Comparison of ENCODE assay signal across 8 cellular contexts in the genomic region with DNA sequence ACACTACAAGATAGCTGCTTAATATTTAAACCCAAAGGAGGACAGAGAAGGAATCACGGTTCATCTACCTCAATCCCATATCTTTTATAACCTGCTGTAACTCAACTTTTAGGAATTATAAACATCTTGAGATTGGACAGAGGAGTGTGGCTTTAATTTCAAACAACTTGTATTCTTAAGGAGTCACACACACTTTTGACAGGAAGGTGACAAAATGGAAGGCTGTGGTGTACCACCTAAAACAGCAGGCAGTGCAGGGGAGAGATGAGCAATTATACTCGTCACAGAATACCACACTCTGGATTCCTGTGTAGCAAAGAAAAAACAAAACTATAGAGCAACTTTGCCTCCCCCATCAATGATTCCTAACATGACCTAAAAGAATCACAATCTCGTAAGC.
DNase-seq lines count a peak whose midpoint lies in the region; ATAC-seq, FAIRE-seq and TF ChIP-seq lines count a peak whose summit lies in the region.

No MANE protein-coding gene starts in this region.

- POLR2A ChIA-PET in K562 (lab: Yijun Ruan, JAX): no interaction called here

- peaks cover 0 to 4% of the 10 kb centered on the region in 2 experiments; a peak in 2 of 5 replicates for H3K4me1 ChIP-seq in K562 (replicated peaks in 1 of 2; ENCODE audit: control insufficient read depth in 2 of 2, insufficient read depth in 2 of 2, low read length in 2 of 2)
- no peaks in the 10 kb centered on the region for H3K4me1 ChIP-seq in mesendoderm (ENCODE audit: control insufficient read depth, low read depth, low read length)

- H2BK5ac ChIP-seq in mesendoderm (ENCODE audit: low read length): no peak overlapping the region

- no peak overlapping the region for H3K23ac ChIP-seq in mesendoderm (ENCODE audit: low read length)

- H4K8ac ChIP-seq in mesendoderm (ENCODE audit: low read depth, low read length): no peak overlapping the region

- TF ChIP-seq POLR2A in K562 (conservative IDR thresholded peaks at IDR 0.05): no peak

- ATAC-seq in GM19452 (IDR thresholded peaks at IDR 0.05; ENCODE audit: unreplicated experiment): peak; percentile 68
- ATAC-seq in HG03521 (IDR thresholded peaks at IDR 0.05; ENCODE audit: unreplicated experiment): peak; percentile 69
- ATAC-seq in K562: peak; percentile 24; the same call in 1 of the 3 replicates

- no peaks in the 10 kb centered on the region for H4K20me1 ChIP-seq in K562 (replicated peaks; ENCODE audit: control insufficient read depth, insufficient read depth, low read length)

- WGBS in K562 (ENCODE audit: insufficient coverage, low coverage, missing lambda C conversion rate): 59% methylated on average over 3 of the region's 3 CpGs
- WGBS in mesendoderm (ENCODE audit: extremely low coverage, insufficient coverage, low lambda C conversion rate): no CpG with 5 or more reads among the region's 3 CpGs

- peaks cover 18% of the 10 kb centered on the region for H3K79me1 ChIP-seq in mesendoderm (ENCODE audit: low read length)

- no peak for TF ChIP-seq EP300 in K562 (IDR thresholded peaks at IDR 0.05; ENCODE audit: low read length)

- H3K36me3 ChIP-seq in K562 (ENCODE audit: control insufficient read depth, insufficient read depth, low read length) (peaks cover 6% of the 10 kb centered on the region; the same call in 2 of the 3 replicates), mesendoderm (ENCODE audit: control insufficient read depth, insufficient read depth, low read length) (no peaks in the 10 kb centered on the region)

- H3K9ac ChIP-seq in K562 (ENCODE audit: insufficient read depth in 1 of 2, low read depth in 2 of 2, low read length in 2 of 2) (no peak overlapping the region), mesendoderm (ENCODE audit: low read length) (no peak overlapping the region)

- no peak overlapping the region for H2BK120ac ChIP-seq in mesendoderm (ENCODE audit: low read depth, low read length)

- in situ Hi-C loops in K562 (cut with MboI): no loop called here

- intact Hi-C loops in K562 (cut with micrococcal nuclease): no loop called here

- FAIRE-seq in K562 (lab: Jason Lieb, UNC): no peak

- no peak overlapping the region for H2AK5ac ChIP-seq in mesendoderm (ENCODE audit: low read length)

- no peak overlapping the region for H3K4me2 ChIP-seq in K562 (ENCODE audit: insufficient read depth, low read length)
- no peak overlapping the region for H3K4me2 ChIP-seq in mesendoderm (ENCODE audit: low read length)

- peaks cover 12% of the 10 kb centered on the region for H3K9me3 ChIP-seq in K562 (replicated peaks; ENCODE audit: control insufficient read depth, insufficient read depth, low read depth, low read length)

- H3K9me1 ChIP-seq in K562 (ENCODE audit: control insufficient read depth, insufficient read depth, low read length): no peaks in the 10 kb centered on the region

- no peak overlapping the region for H3K27ac ChIP-seq in K562 (ENCODE audit: extremely low read depth, low read depth, low read length)
- H3K27ac ChIP-seq in mesendoderm (ENCODE audit: low read depth, low read length): no peak overlapping the region

- no peak overlapping the region for H3K4ac ChIP-seq in mesendoderm (ENCODE audit: low read depth, low read length)

- no TSS peak for BruUV-seq in K562 (replicated peaks; lab: Mats Ljungman, UMichigan)

- TF ChIP-seq RAD21 in K562 (CRISPR knock-in tag; conservative IDR thresholded peaks at IDR 0.05 in 1 of 2, IDR thresholded peaks at IDR 0.05 in 1 of 2): no peak

- no peak overlapping the region for H3K56ac ChIP-seq in mesendoderm (ENCODE audit: low read length)

- no peak overlapping the region for H2AFZ ChIP-seq in K562 (ENCODE audit: low read depth, low read length)

- H3K79me2 ChIP-seq in K562 (ENCODE audit: control insufficient read depth, insufficient read depth, low read length) (peaks cover 19% of the 10 kb centered on the region), mesendoderm (ENCODE audit: control insufficient read depth, insufficient read depth, low read length) (peaks cover 18% of the 10 kb centered on the region)

- no peak overlapping the region for H2BK15ac ChIP-seq in mesendoderm (replicated peaks; ENCODE audit: low read depth)

- no peak overlapping the region for H3K18ac ChIP-seq in mesendoderm (ENCODE audit: low read length)

- no peak for TF ChIP-seq CTCF in K562 (IDR thresholded peaks at IDR 0.05 in 2 of 3, conservative IDR thresholded peaks at IDR 0.05 in 1 of 3; ENCODE audit: insufficient read depth in 2 of 3, low read depth in 1 of 3, low read length in 3 of 3)

- H3K27me3 ChIP-seq in K562 (ENCODE audit: control insufficient read depth in 2 of 2, insufficient read depth in 2 of 2, low read length in 2 of 2) (no peaks in the 10 kb centered on the region), mesendoderm (ENCODE audit: insufficient read depth, low read length, poor library complexity) (no peaks in the 10 kb centered on the region)

- H4K5ac ChIP-seq in mesendoderm (ENCODE audit: low read length): no peak overlapping the region

- H3K4me3 ChIP-seq in K562 (no peak overlapping the region), mesendoderm (ENCODE audit: low read length) (no peak overlapping the region)

- peak; percentile 4 for DNase-seq in CD1c-positive myeloid dendritic cell (ENCODE audit: extremely low spot score)
- no peak for DNase-seq in K562 (ENCODE audit: extremely low read depth in 1 of 4, low spot score in 3 of 4)
- no peak for DNase-seq in GM03348 (ENCODE audit: low spot score)
- DNase-seq in SK-N-DZ (ENCODE audit: low spot score): no peak
- DNase-seq in SKM-1 (lab: John Stamatoyannopoulos, UW; ENCODE audit: unreplicated experiment): no peak
- DNase-seq in mesendoderm: no peak

- CTCF ChIA-PET in K562 (lab: Yijun Ruan, JAX; ENCODE audit: low intra/inter-chr PET ratio): no interaction called here

TF ChIP-seq in K562, 482 proteins besides CTCF, POLR2A, EP300 and RAD21 (continues in another document):
- TF ChIP-seq EHMT2 (IDR thresholded peaks at IDR 0.05): no peak
- no peak for TF ChIP-seq POU5F1 (IDR thresholded peaks at IDR 0.05; ENCODE audit: borderline replicate concordance, low read depth, low read length, partially characterized antibody)
- no peak for TF ChIP-seq MTA3 (IDR thresholded peaks at IDR 0.05; ENCODE audit: borderline replicate concordance)
- no peak for TF ChIP-seq ZNF551 (CRISPR knock-in tag; IDR thresholded peaks at IDR 0.05)
- TF ChIP-seq HSF4 (CRISPR knock-in tag; IDR thresholded peaks at IDR 0.05; ENCODE audit: borderline replicate concordance): no peak
- TF ChIP-seq TAF9B (IDR thresholded peaks at IDR 0.05; ENCODE audit: partially characterized antibody): no peak
- TF ChIP-seq, protein P1, sequence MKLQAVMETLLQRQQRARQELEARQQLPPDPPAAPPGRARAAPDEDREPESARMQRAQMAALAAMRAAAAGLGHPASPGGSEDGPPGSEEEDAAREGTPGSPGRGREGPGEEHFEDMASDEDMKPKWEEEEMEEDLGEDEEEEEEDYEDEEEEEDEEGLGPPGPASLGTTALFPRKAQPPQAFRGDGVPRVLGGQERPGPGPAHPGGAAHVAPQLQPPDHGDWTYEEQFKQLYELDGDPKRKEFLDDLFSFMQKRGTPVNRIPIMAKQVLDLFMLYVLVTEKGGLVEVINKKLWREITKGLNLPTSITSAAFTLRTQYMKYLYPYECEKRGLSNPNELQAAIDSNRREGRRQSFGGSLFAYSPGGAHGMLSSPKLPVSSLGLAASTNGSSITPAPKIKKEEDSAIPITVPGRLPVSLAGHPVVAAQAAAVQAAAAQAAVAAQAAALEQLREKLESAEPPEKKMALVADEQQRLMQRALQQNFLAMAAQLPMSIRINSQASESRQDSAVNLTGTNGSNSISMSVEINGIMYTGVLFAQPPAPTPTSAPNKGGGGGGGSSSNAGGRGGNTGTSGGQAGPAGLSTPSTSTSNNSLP (IDR thresholded peaks at IDR 0.05; ENCODE audit: borderline replicate concordance, low read depth, low read length): no peak
- no peak for TF ChIP-seq FOS (IDR thresholded peaks at IDR 0.05; ENCODE audit: extremely low read depth, insufficient read length)
- TF ChIP-seq, protein P2, sequence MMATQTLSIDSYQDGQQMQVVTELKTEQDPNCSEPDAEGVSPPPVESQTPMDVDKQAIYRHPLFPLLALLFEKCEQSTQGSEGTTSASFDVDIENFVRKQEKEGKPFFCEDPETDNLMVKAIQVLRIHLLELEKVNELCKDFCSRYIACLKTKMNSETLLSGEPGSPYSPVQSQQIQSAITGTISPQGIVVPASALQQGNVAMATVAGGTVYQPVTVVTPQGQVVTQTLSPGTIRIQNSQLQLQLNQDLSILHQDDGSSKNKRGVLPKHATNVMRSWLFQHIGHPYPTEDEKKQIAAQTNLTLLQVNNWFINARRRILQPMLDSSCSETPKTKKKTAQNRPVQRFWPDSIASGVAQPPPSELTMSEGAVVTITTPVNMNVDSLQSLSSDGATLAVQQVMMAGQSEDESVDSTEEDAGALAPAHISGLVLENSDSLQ (IDR thresholded peaks at IDR 0.05): no peak
- TF ChIP-seq PHF20 (IDR thresholded peaks at IDR 0.05; ENCODE audit: partially characterized antibody): no peak
- no peak for TF ChIP-seq CREB5 (CRISPR knock-in tag; IDR thresholded peaks at IDR 0.05)
- no peak for TF ChIP-seq ZNF57 (CRISPR knock-in tag; IDR thresholded peaks at IDR 0.05)
- no peak for TF ChIP-seq ZNF76 (CRISPR knock-in tag; IDR thresholded peaks at IDR 0.05; ENCODE audit: borderline replicate concordance)
